Comparison of ENCODE assay signal across 2 cellular contexts in the genomic region with DNA sequence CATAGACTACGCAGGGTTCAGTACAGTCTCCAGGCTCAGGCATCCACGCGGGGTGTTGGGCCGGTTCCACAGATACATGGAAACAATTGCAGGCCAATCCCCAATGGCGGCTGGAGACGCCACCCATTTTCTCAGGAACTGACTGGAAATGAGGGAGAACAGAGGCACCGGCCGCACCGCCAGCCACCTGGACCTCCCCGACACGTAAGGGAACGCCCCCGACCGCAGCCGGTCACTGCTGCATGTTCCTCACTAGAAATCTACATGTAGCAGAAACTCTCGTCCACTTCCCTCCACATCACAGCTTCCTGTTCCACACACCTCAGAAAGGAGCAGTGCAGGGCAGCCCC.
TF ChIP-seq lines count a peak whose summit lies in the region.

No MANE protein-coding gene starts in this region.

TF ChIP-seq in liver, 16 proteins besides CTCF, POLR2A, EP300 and RAD21 (continued from another document):
- TF ChIP-seq, protein P1, sequence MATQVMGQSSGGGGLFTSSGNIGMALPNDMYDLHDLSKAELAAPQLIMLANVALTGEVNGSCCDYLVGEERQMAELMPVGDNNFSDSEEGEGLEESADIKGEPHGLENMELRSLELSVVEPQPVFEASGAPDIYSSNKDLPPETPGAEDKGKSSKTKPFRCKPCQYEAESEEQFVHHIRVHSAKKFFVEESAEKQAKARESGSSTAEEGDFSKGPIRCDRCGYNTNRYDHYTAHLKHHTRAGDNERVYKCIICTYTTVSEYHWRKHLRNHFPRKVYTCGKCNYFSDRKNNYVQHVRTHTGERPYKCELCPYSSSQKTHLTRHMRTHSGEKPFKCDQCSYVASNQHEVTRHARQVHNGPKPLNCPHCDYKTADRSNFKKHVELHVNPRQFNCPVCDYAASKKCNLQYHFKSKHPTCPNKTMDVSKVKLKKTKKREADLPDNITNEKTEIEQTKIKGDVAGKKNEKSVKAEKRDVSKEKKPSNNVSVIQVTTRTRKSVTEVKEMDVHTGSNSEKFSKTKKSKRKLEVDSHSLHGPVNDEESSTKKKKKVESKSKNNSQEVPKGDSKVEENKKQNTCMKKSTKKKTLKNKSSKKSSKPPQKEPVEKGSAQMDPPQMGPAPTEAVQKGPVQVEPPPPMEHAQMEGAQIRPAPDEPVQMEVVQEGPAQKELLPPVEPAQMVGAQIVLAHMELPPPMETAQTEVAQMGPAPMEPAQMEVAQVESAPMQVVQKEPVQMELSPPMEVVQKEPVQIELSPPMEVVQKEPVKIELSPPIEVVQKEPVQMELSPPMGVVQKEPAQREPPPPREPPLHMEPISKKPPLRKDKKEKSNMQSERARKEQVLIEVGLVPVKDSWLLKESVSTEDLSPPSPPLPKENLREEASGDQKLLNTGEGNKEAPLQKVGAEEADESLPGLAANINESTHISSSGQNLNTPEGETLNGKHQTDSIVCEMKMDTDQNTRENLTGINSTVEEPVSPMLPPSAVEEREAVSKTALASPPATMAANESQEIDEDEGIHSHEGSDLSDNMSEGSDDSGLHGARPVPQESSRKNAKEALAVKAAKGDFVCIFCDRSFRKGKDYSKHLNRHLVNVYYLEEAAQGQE (IDR thresholded peaks at IDR 0.05), result no peak
- TF ChIP-seq TAF1 (conservative IDR thresholded peaks at IDR 0.05) (no peak), FOXA1 (IDR thresholded peaks at IDR 0.05) (no peak), YY1 (IDR thresholded peaks at IDR 0.05) (no peak), EGR1 (IDR thresholded peaks at IDR 0.05; ENCODE audit: low read depth in 2 of 2) (no peak), SP1 (IDR thresholded peaks at IDR 0.05) (no peak), HNF4A (conservative IDR thresholded peaks at IDR 0.05) (no peak), HNF4G (IDR thresholded peaks at IDR 0.05) (no peak), GABPA (IDR thresholded peaks at IDR 0.05 in 1 of 2, conservative IDR thresholded peaks at IDR 0.05 in 1 of 2) (no peak), NR2F2 (IDR thresholded peaks at IDR 0.05) (no peak)
- TF ChIP-seq, protein P2, sequence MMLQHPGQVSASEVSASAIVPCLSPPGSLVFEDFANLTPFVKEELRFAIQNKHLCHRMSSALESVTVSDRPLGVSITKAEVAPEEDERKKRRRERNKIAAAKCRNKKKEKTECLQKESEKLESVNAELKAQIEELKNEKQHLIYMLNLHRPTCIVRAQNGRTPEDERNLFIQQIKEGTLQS (IDR thresholded peaks at IDR 0.05), result no peak

TF ChIP-seq in HepG2, 621 proteins besides CTCF, POLR2A, EP300 and RAD21 (continued from another document):
- TF ChIP-seq, protein P3, sequence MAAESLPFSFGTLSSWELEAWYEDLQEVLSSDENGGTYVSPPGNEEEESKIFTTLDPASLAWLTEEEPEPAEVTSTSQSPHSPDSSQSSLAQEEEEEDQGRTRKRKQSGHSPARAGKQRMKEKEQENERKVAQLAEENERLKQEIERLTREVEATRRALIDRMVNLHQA (CRISPR knock-in tag; IDR thresholded peaks at IDR 0.05), result no peak
- no peak for TF ChIP-seq ZMYM4 (CRISPR knock-in tag; IDR thresholded peaks at IDR 0.05)
